In the genomic region with DNA sequence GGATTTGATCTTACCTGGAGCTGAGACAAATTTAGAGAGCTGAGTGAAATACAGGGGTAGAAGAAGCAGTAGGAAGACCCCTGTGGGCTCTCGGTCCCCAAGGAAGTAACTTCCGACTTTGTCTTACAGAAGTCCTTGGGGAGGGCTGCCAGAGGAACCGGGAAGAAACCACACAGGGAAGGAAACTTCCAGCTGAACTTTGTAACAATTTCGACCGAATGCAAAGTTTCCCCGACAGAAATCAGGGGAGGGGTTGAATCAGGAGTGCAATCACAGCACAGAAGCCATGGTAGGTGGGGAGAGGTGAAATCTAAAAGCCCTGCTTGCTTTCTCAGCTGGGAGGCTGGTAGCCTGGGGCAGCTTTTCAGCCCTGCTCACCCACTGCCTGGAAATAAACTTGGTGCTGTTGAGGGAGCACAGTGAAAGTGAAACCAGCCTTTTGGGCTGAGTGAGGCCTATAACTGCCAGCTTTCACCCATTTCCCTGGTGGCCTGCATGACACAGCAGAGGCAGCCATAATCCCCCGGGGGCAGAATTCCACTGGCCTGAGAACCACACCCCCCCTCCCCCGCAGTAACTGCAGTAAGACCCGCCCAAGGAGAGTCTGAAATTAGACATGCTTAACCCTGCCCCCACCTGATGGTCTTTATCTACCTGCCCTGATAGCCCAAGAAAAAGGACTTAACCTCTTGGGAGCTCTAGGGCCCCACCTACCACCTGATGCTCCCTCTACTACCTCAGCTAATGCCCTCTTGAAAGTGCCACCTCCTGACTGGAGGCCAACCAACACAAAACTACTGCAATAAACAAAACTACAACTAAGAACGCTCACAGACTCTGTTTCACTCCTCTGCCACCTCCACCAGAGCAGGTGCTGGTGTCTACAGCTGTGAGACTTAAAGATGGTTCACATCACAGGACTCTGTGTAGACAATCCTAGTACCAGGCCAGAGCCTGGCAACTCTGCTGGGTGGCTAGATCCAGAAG, we compare ENCODE assay signal across 8 cellular contexts.
A peak's percentile ranks its signal among the peaks of the same experiment; 100 is the strongest.
DNase-seq lines count a peak whose midpoint lies in the region; ATAC-seq, FAIRE-seq and TF ChIP-seq lines count a peak whose summit lies in the region.

No MANE protein-coding gene starts in this region.

- ATAC-seq in GM21367 (IDR thresholded peaks at IDR 0.05; ENCODE audit: unreplicated experiment) (peak; percentile 90), HG03457 (IDR thresholded peaks at IDR 0.05; ENCODE audit: unreplicated experiment) (peak; percentile 75), GM12878 (peak; percentile 94)

- H3K27me3 ChIP-seq in BLaER1 (no peaks in the 10 kb centered on the region), GM12878 (replicated peaks in 1 of 2; ENCODE audit: control insufficient read depth in 2 of 2, insufficient read depth in 2 of 2, low read length in 1 of 2) (no peaks in the 10 kb centered on the region), uterus (no peaks in the 10 kb centered on the region)
- no peaks in the 10 kb centered on the region for H3K27me3 ChIP-seq in CD8-positive, alpha-beta memory T cell (ENCODE audit: insufficient read depth, low read length, poor library complexity, severe bottlenecking)

- H4K20me1 ChIP-seq in BLaER1, result no peaks in the 10 kb centered on the region
- H4K20me1 ChIP-seq in GM12878 (ENCODE audit: control insufficient read depth, insufficient read depth), result no peaks in the 10 kb centered on the region

- DNase-seq in GM12878 (ENCODE audit: low read depth, low spot score) (peak; percentile 48), uterus (no peak), glomerular visceral epithelial cell (ENCODE audit: extremely low spot score) (no peak), SIG-M5 (lab: John Stamatoyannopoulos, UW) (no peak)
- DNase-seq in CD8-positive, alpha-beta memory T cell, result no peak

- in situ Hi-C loops in GM12878 (cut with MboI), result no loop called here

- no peaks in the 10 kb centered on the region for H3K4me1 Mint-ChIP-seq in CD8-positive, alpha-beta memory T cell

- H3K4me2 ChIP-seq in BLaER1 (peak overlapping the region; percentile 89), GM12878 (ENCODE audit: control insufficient read depth, insufficient read depth) (peak overlapping the region; percentile 74)

- H3K36me3 Mint-ChIP-seq in CD8-positive, alpha-beta memory T cell, result no peaks in the 10 kb centered on the region

- H3K79me2 ChIP-seq in GM12878 (ENCODE audit: control insufficient read depth, insufficient read depth, low read length), result no peaks in the 10 kb centered on the region

- WGBS in GM12878 (ENCODE audit: insufficient coverage, insufficient replicate concordance, low lambda C conversion rate, missing lambda C conversion rate), result 13% methylated on average over 10 of the region's 10 CpGs

- no peaks in the 10 kb centered on the region for H3K36me3 ChIP-seq in BLaER1
- H3K36me3 ChIP-seq in GM12878 (ENCODE audit: control insufficient read depth in 2 of 2, insufficient read depth in 2 of 2, low read length in 1 of 2), result no peaks in the 10 kb centered on the region
- no peaks in the 10 kb centered on the region for H3K36me3 ChIP-seq in CD8-positive, alpha-beta memory T cell (ENCODE audit: insufficient read depth, low read length)
- no peaks in the 10 kb centered on the region for H3K36me3 ChIP-seq in uterus

- BruUV-seq in GM12878 (replicated peaks; lab: Mats Ljungman, UMichigan), result no TSS peak

- peaks cover 0 to 13% (median 10%) of the 10 kb centered on the region in 5 donors for H3K9me3 Mint-ChIP-seq in CD8-positive, alpha-beta memory T cell

- peak overlapping the region; percentile 56 for H3K4me3 ChIP-seq in BLaER1
- no peak overlapping the region for H3K4me3 ChIP-seq in GM12878
- H3K4me3 ChIP-seq in CD8-positive, alpha-beta memory T cell (ENCODE audit: low read length), result no peak overlapping the region
- H3K4me3 ChIP-seq in uterus, result no peak overlapping the region

- RAD21 ChIA-PET in GM12878 (lab: Charles Lee; ENCODE audit: unreplicated experiment), result interaction anchor here (0.7 kb wide), 1 partner anchor 313 kb away, joined by 4 read pairs; no protein-coding TSS in a partner anchor

- no peak for TF ChIP-seq EP300 in GM12878 (IDR thresholded peaks at IDR 0.05; ENCODE audit: borderline replicate concordance in 1 of 2, control insufficient read depth in 1 of 2, low read depth in 2 of 2, low read length in 2 of 2)

- H3K9me3 ChIP-seq in BLaER1 (peaks cover 16% of the 10 kb centered on the region; the same call in 1 of the 2 replicates), GM12878 (replicated peaks; ENCODE audit: control insufficient read depth, insufficient read depth, low read length) (no peaks in the 10 kb centered on the region; the same call in 2 of the 3 replicates), uterus (no peaks in the 10 kb centered on the region)
- no peaks in the 10 kb centered on the region for H3K9me3 ChIP-seq in CD8-positive, alpha-beta memory T cell (ENCODE audit: low read length)

- H3K4me1 ChIP-seq in BLaER1 (peaks cover 21% of the 10 kb centered on the region), GM12878 (ENCODE audit: control insufficient read depth, insufficient read depth, low read length) (peaks cover 13% of the 10 kb centered on the region), uterus (no peaks in the 10 kb centered on the region)
- H3K4me1 ChIP-seq in CD8-positive, alpha-beta memory T cell (ENCODE audit: insufficient read depth, low read length), result no peaks in the 10 kb centered on the region

- TF ChIP-seq POLR2A in GM12878 (IDR thresholded peaks at IDR 0.05; ENCODE audit: low read depth, low read length) (no peak), uterus (IDR thresholded peaks at IDR 0.05) (no peak)

- peaks cover 0 to 2% of the 10 kb centered on the region in 2 donors for H3K27me3 Mint-ChIP-seq in CD8-positive, alpha-beta memory T cell

- POLR2A ChIA-PET in GM12878 (lab: Charles Lee), result no interaction called here
- POLR2A ChIA-PET in CD8-positive, alpha-beta memory T cell (lab: Charles Lee), result no interaction called here

- FAIRE-seq in GM12878 (lab: Jason Lieb, UNC), result no peak

- no peak for TF ChIP-seq RAD21 in GM12878 (IDR thresholded peaks at IDR 0.05; ENCODE audit: insufficient read depth, low read depth, low read length)

- peak overlapping the region in 1 of 7 donors; percentile 33 for H3K4me3 Mint-ChIP-seq in CD8-positive, alpha-beta memory T cell

- intact Hi-C loops in GM12878 (cut with micrococcal nuclease; ENCODE audit: unreplicated experiment) (no loop called here), uterus (cut with DNase I; ENCODE audit: low total_unique reads) (no loop called here)

- H3K9ac ChIP-seq in BLaER1 (peak overlapping the region; percentile 68), GM12878 (ENCODE audit: control insufficient read depth, insufficient read depth, low read length) (no peak overlapping the region)

- peak overlapping the region; percentile 81 for H2AFZ ChIP-seq in GM12878 (ENCODE audit: control insufficient read depth, low read depth, low read length)

- no peak overlapping the region for H3K27ac Mint-ChIP-seq in CD8-positive, alpha-beta memory T cell

- TF ChIP-seq CTCF in GM12878 (IDR thresholded peaks at IDR 0.05 in 2 of 3, conservative IDR thresholded peaks at IDR 0.05 in 1 of 3; ENCODE audit: control insufficient read depth in 2 of 3, extremely low read depth in 1 of 3, insufficient read depth in 1 of 3, low read depth in 3 of 3, low read length in 3 of 3), result no peak
- TF ChIP-seq CTCF in uterus (IDR thresholded peaks at IDR 0.05), result no peak

- H3K27ac ChIP-seq in BLaER1 (peak overlapping the region; percentile 84), GM12878 (ENCODE audit: control insufficient read depth, insufficient read depth) (0 out of 2 replicates have a peak overlapping the region, but pooled peaks have one; percentile 39), uterus (no peak overlapping the region)
- H3K27ac ChIP-seq in CD8-positive, alpha-beta memory T cell (ENCODE audit: low read depth, low read length), result no peak overlapping the region

- SMC1A ChIA-PET in GM12878 (lab: Charles Lee; ENCODE audit: uncharacterized antibody, unreplicated experiment), result interaction anchor here (1.0 to 1.6 kb wide), 4 partner anchors 8 to 73 kb away, joined by 3 to 4 read pairs (median 3); no protein-coding TSS in a partner anchor

- CTCF ChIA-PET in GM12878 (lab: Yijun Ruan, JAX), result interaction anchor here (1.3 kb wide), 1 partner anchor 307 kb away, joined by 4 read pairs; no protein-coding TSS in a partner anchor
- CTCF ChIA-PET in CD8-positive, alpha-beta memory T cell (lab: Charles Lee), result no interaction called here

TF ChIP-seq in GM12878, 131 proteins besides CTCF, POLR2A, EP300 and RAD21:
- TF ChIP-seq IKZF2 (IDR thresholded peaks at IDR 0.05) (peak; percentile 10 to 45; a peak in 3 of 4 replicates), NFIC (IDR thresholded peaks at IDR 0.05; ENCODE audit: low read depth, low read length) (0 out of 2 replicates have a peak, but pooled peaks have one; percentile 17), MEF2B (IDR thresholded peaks at IDR 0.05; ENCODE audit: partially characterized antibody, poor library complexity, severe bottlenecking) (peak; percentile 73), RUNX3 (IDR thresholded peaks at IDR 0.05; ENCODE audit: low read length) (no peak), IKZF1 (conservative IDR thresholded peaks at IDR 0.05) (peak; percentile 56), YY1 (IDR thresholded peaks at IDR 0.05; ENCODE audit: low read depth, low read length) (peak; percentile 74)

Comparison
In these comparisons a context has a peak if more than half of its experiments do, and no peak if none do; other contexts are left out.
1. H3K27ac ChIP-seq: peak in BLaER1 (single experiment) and GM12878 (single experiment); none in CD8-positive, alpha-beta memory T cell (single experiment) and uterus (0 of 2).
2. Peak in every context shown above with its lines, with median percentiles within 50 percentile points of each other: ATAC-seq.